In genomic region chr2:200770847-200771246, GRCh38 we compare ENCODE assay signal across 22 cellular contexts. TPM values are rescaled to one million over a fixed set of nuclear protein-coding genes. Genes with fewer than 3 reads are reported as not detected.
DNase-seq lines count a peak whose midpoint lies in the region; ATAC-seq, FAIRE-seq and TF ChIP-seq lines count a peak whose summit lies in the region.
"Had no signal": no experiment of that assay in that cellular context is flagged by ENCODE, and none has a peak within 500 bp of the region (broad histone marks: within the 10 kb centered on the region; RNA-seq: fewer than 3 reads in every experiment).

No MANE protein-coding gene starts in this region.

- DNase-seq in HL-60 (ENCODE audit: low read depth in 1 of 2, low spot score in 1 of 2) = peak; percentile 10 to 13
- DNase-seq in adipocyte (ENCODE audit: low read depth) = no peak
- DNase-seq in fibroblast of gingiva (ENCODE audit: low read depth) = peak; percentile 37
- no peak for DNase-seq in thoracic aorta (ENCODE audit: low spot score)
- DNase-seq in GM12891 (ENCODE audit: insufficient read length, low spot score) = no peak
- DNase-seq in H4 (ENCODE audit: low spot score) = no peak
- DNase-seq: C1 segment of cervical spinal cord; CD4-positive, alpha-beta memory T cell; COR-L47; GDM1; KG1; MM.1S; NCI-H2029; NCI-H2227 treated with DMSO at 0.1 percent for 48 hours; NCI-H526 treated with DMSO at 0.1 percent for 48 hours; Right ventricle myocardium superior; RPMI8226 had no signal

- H3K9me3 ChIP-seq in adipocyte (ENCODE audit: control insufficient read depth, low read length) (no peaks in the 10 kb centered on the region), thoracic aorta (no peaks in the 10 kb centered on the region)

- no peak for TF ChIP-seq CTCF in HL-60 (IDR thresholded peaks at IDR 0.05; ENCODE audit: insufficient read depth, low read length)
- TF ChIP-seq CTCF in thoracic aorta (IDR thresholded peaks at IDR 0.05) = no peak

- no peak for TF ChIP-seq POLR2A in GM12891 (IDR thresholded peaks at IDR 0.05; ENCODE audit: low read depth, low read length)

- H3K4me3 ChIP-seq in HL-60 (replicated peaks; ENCODE audit: insufficient read depth, low read length) (no peak overlapping the region), adipocyte (ENCODE audit: low read length) (no peak overlapping the region), thoracic aorta (no peak overlapping the region)
- H3K4me3 ChIP-seq: A549, GM12878, SJSA1 had no signal

- H3K36me3 ChIP-seq in adipocyte (ENCODE audit: control insufficient read depth, insufficient read depth, low read length, severe bottlenecking) (no peaks in the 10 kb centered on the region), thoracic aorta (no peaks in the 10 kb centered on the region)
- H3K36me3 ChIP-seq: SJSA1 had no signal

- peak overlapping the region; percentile 47 for H3K9ac ChIP-seq in adipocyte (ENCODE audit: low read length)

- H3K4me1 ChIP-seq in adipocyte (ENCODE audit: control insufficient read depth, insufficient read depth, low read length) (peaks cover 21% of the 10 kb centered on the region), thoracic aorta (ENCODE audit: control insufficient read depth in 1 of 2, low read depth in 2 of 2) (peaks cover 27% of the 10 kb centered on the region in 2 donors)

- H3K27me3 ChIP-seq in HL-60 (ENCODE audit: insufficient read depth, poor library complexity, severe bottlenecking) (no peaks in the 10 kb centered on the region), adipocyte (replicated peaks; ENCODE audit: control insufficient read depth, insufficient read depth, low read length) (no peaks in the 10 kb centered on the region), thoracic aorta (replicated peaks; ENCODE audit: insufficient read depth) (no peaks in the 10 kb centered on the region)
- H3K27me3 ChIP-seq: SJSA1 had no signal

- ATAC-seq in thoracic aorta (ENCODE audit: insufficient number of reproducible peaks, low FRiP score, low read depth) (no peak), GM21367 (IDR thresholded peaks at IDR 0.05; ENCODE audit: unreplicated experiment) (no peak)
- ATAC-seq: A549, GM12878 had no signal

- no peak for FAIRE-seq in GM12891 (lab: Jason Lieb, UNC)
- FAIRE-seq: A549, GM12878, H1 had no signal

- H3K27ac ChIP-seq in HL-60 (replicated peaks) = no peak overlapping the region
- peak overlapping the region; percentile 5 to 31 for H3K27ac ChIP-seq in thoracic aorta
- H3K27ac ChIP-seq: SJSA1 had no signal

TF ChIP-seq in GM12891, 5 proteins besides CTCF, POLR2A, EP300 and RAD21:
- TF ChIP-seq PAX5 (IDR thresholded peaks at IDR 0.05; ENCODE audit: insufficient read depth, low read length, severe bottlenecking) (no peak), POU2F2 (IDR thresholded peaks at IDR 0.05; ENCODE audit: low read depth, low read length) (no peak), POLR2AphosphoS5 (IDR thresholded peaks at IDR 0.05; ENCODE audit: low read depth, low read length) (no peak), SPI1 (IDR thresholded peaks at IDR 0.05; ENCODE audit: low read depth, low read length) (no peak), TAF1 (IDR thresholded peaks at IDR 0.05; ENCODE audit: low read depth, low read length) (no peak)

RNA-seq across cellular contexts. Expression of gene BZW1, which starts 40.9 kb away (rescaled TPM):
- total RNA-seq in thoracic aorta = 100 to 1,000 TPM; 201 to 252 TPM
- 167 TPM for polyA plus RNA-seq in GM12891 (2012; ENCODE audit: low read depth, missing spikeins)
- total RNA-seq in H4 (2014; rRNA removed; shearing (Covaris generic)) = 327 and 428 TPM in 2 replicates

Comparison
In these comparisons a context has a peak if more than half of its experiments do, and no peak if none do; other contexts are left out.
1. DNase-seq: peak in HL-60 (2 of 2) and fibroblast of gingiva (single experiment); none in adipocyte (single experiment), thoracic aorta (single experiment), GM12891 (single experiment) and H4 (single experiment).